Comparison of ENCODE assay signal across 8 cellular contexts in genomic region chr7:107890962-107891618, GRCh38. TPM values are rescaled to one million over a fixed set of nuclear protein-coding genes. Genes with fewer than 3 reads are reported as not detected.
DNase-seq lines count a peak whose midpoint lies in the region; ATAC-seq and TF ChIP-seq lines count a peak whose summit lies in the region.

Gene DLD, plus strand, starts transcription at chr7:107891183. Its CDS starts 68 bp downstream, at chr7:107891251.

- peak within 1 kb of the TSS; percentile 33 for H3K27ac ChIP-seq in OCI-LY7 (ENCODE audit: low read depth, low read length, poor library complexity, severe bottlenecking)

- 0 out of 2 replicates have a peak, but pooled peaks cover 10% of the 10 kb centered on the region for H4K20me1 ChIP-seq in OCI-LY7 (ENCODE audit: insufficient read depth, low read length)

- DNase-seq in D341Med (ENCODE audit: low spot score): peak; percentile 97
- peak; percentile 91 for DNase-seq in HuH-7.5 (ENCODE audit: low spot score)
- DNase-seq in OCI-LY7 (ENCODE audit: low spot score): peak; percentile 93
- DNase-seq in activated T-cell treated with anti-CD3 and anti-CD28 coated beads for 24 hours (ENCODE audit: low read depth): peak; percentile 90
- peak; percentile 92 for DNase-seq in epithelial cell of esophagus (ENCODE audit: low read depth)
- DNase-seq in mucosa of gallbladder (ENCODE audit: low spot score): peak; percentile 94
- peak; percentile 82 to 84 for DNase-seq in stimulated activated CD8-positive, alpha-beta memory T cell treated with anti-CD3 and anti-CD28 coated beads, Interleukin-4, amount 100 ng/mL, for 4 hours (ENCODE audit: low read depth in 2 of 2, low spot score in 1 of 2)

- CTCF ChIA-PET in OCI-LY7 (lab: Charles Lee; ENCODE audit: unreplicated experiment): interaction anchor here (0.6 to 1.0 kb wide), 3 partner anchors 12 to 998 kb away, joined by 3 read pairs; partner anchors contain the start of gene CBLL1

- ATAC-seq in GM21515 (IDR thresholded peaks at IDR 0.05; ENCODE audit: unreplicated experiment): peak; percentile 99

- H3K9me3 ChIP-seq in OCI-LY7 (ENCODE audit: low read length): no peaks in the 10 kb centered on the region

- no peaks in the 10 kb centered on the region for H3K9me2 ChIP-seq in OCI-LY7 (ENCODE audit: insufficient read depth, low read length)

- H3K4me3 ChIP-seq in OCI-LY7 (ENCODE audit: low read depth, low read length, poor library complexity, severe bottlenecking): peak within 1 kb of the TSS; percentile 82
- H3K4me3 ChIP-seq in epithelial cell of esophagus (ENCODE audit: low read length): peak within 1 kb of the TSS; percentile 63

- TSS peak; percentile 63 for BruUV-seq in OCI-LY7 (replicated peaks; lab: Mats Ljungman, UMichigan)

- TF ChIP-seq CTCF in OCI-LY7 (conservative IDR thresholded peaks at IDR 0.05; ENCODE audit: low read length): no peak
- no peak for TF ChIP-seq CTCF in epithelial cell of esophagus (IDR thresholded peaks at IDR 0.05; ENCODE audit: insufficient read depth, low read depth, low read length, missing control alignments)

- intact Hi-C loops in OCI-LY7 (cut with micrococcal nuclease; ENCODE audit: unreplicated experiment): loop anchor here (5.0 kb wide), 1 partner anchor 149 kb away; the partner anchor contains the start of gene CBLL1

- H3K4me1 ChIP-seq in OCI-LY7 (ENCODE audit: insufficient read depth, low read length, poor library complexity, severe bottlenecking): peaks cover 30% of the 10 kb centered on the region

- peaks cover 49% of the 10 kb centered on the region for H3K79me2 ChIP-seq in OCI-LY7 (ENCODE audit: insufficient read depth, low read depth, low read length)

- peaks cover 35% of the 10 kb centered on the region for H3K36me3 ChIP-seq in OCI-LY7 (ENCODE audit: insufficient read depth, low read length)

- POLR2A ChIA-PET in OCI-LY7 (lab: Charles Lee): interaction anchor here (0.6 to 3.0 kb wide), 8 partner anchors 10 to 1004 kb away, joined by 3 to 17 read pairs (median 4); partner anchors contain the start of gene CBLL1

- H3K4me2 ChIP-seq in OCI-LY7 (ENCODE audit: low read length): peak within 1 kb of the TSS; percentile 77

- H2AFZ ChIP-seq in OCI-LY7 (ENCODE audit: low read length): peak within 1 kb of the TSS; percentile 93

RNA-seq across cellular contexts. Expression of gene DLD, which starts in this region (rescaled TPM):
- total RNA-seq in OCI-LY7 (2014; rRNA removed; shearing (Covaris generic)): 43.8 and 48.4 TPM in 2 replicates
- total RNA-seq in OCI-LY7 (2022): 79.5 and 82.3 TPM in 2 replicates
- total RNA-seq in mucosa of gallbladder: 69.0 TPM

Comparison
In these comparisons a context has a peak if more than half of its experiments do, and no peak if none do; other contexts are left out.
1. Peak in every context shown above with its lines: DNase-seq, ATAC-seq, H3K4me3 ChIP-seq and H3K27ac ChIP-seq.